17 cellular contexts compared by ENCODE assay signal in genomic region chr5:52999357-52999949, GRCh38. TPM values are rescaled to one million over a fixed set of nuclear protein-coding genes. Genes with fewer than 3 reads are reported as not detected.
DNase-seq lines count a peak whose midpoint lies in the region; ATAC-seq lines count a peak whose summit lies in the region.
"Had no signal": no experiment of that assay in that cellular context is flagged by ENCODE, and none has a peak within 500 bp of the region (broad histone marks: within the 10 kb centered on the region; RNA-seq: fewer than 3 reads in every experiment).

No MANE protein-coding gene starts in this region.

- ATAC-seq in activated CD4-positive, alpha-beta T cell treated with anti-CD3 and anti-CD28 coated beads for 36 hours = peak; percentile 53
- ATAC-seq in HG03342 (IDR thresholded peaks at IDR 0.05; ENCODE audit: unreplicated experiment) = peak; percentile 43
- no peak for ATAC-seq in GM21381 (IDR thresholded peaks at IDR 0.05; ENCODE audit: unreplicated experiment)
- ATAC-seq: esophagus mucosa, mucosa of descending colon had no signal

- H3K27ac Mint-ChIP-seq in activated CD4-positive, alpha-beta T cell treated with anti-CD3 and anti-CD28 coated beads for 36 hours = no peak overlapping the region
- H3K27ac Mint-ChIP-seq: activated naive CD4-positive, alpha-beta T cell treated with anti-CD3 and anti-CD28 coated beads, Interleukin-2, amount 50 U/mL, for 72 hours; H9 had no signal

- H3K4me3 Mint-ChIP-seq in activated CD4-positive, alpha-beta T cell treated with anti-CD3 and anti-CD28 coated beads for 36 hours = no peak overlapping the region
- H3K4me3 Mint-ChIP-seq: H9 had no signal

- no peaks in the 10 kb centered on the region for H3K36me3 Mint-ChIP-seq in activated CD4-positive, alpha-beta T cell treated with anti-CD3 and anti-CD28 coated beads for 36 hours (ENCODE audit: low read depth)

- no peaks in the 10 kb centered on the region for H3K9me3 Mint-ChIP-seq in activated CD4-positive, alpha-beta T cell treated with anti-CD3 and anti-CD28 coated beads for 36 hours (ENCODE audit: low read depth)
- H3K9me3 Mint-ChIP-seq: H9 had no signal

- CTCF ChIA-PET in activated CD4-positive, alpha-beta T cell treated with anti-CD3 and anti-CD28 coated beads for 36 hours (lab: Charles Lee) = interaction anchor here (0.8 kb wide), 1 partner anchor 90 kb away, joined by 3 read pairs; no protein-coding TSS in a partner anchor

- peaks cover 7% of the 10 kb centered on the region for H3K27me3 Mint-ChIP-seq in activated CD4-positive, alpha-beta T cell treated with anti-CD3 and anti-CD28 coated beads for 36 hours

- no peak overlapping the region for H3K4me3 ChIP-seq in skeletal muscle cell (ENCODE audit: low read depth, low read length)
- H3K4me3 ChIP-seq: mucosa of descending colon had no signal

- H3K27ac ChIP-seq in caudate nucleus (ENCODE audit: low read depth, low read length) = peak overlapping the region; percentile 81

- peaks cover 5% of the 10 kb centered on the region for H3K4me1 Mint-ChIP-seq in activated CD4-positive, alpha-beta T cell treated with anti-CD3 and anti-CD28 coated beads for 36 hours
- H3K4me1 Mint-ChIP-seq: H9 had no signal

- intact Hi-C loops in activated CD4-positive, alpha-beta T cell treated with anti-CD3 and anti-CD28 coated beads for 36 hours (cut with DNase I, micrococcal nuclease) = no loop called here

- no peak for DNase-seq in activated CD4-positive, alpha-beta T cell treated with anti-CD3 and anti-CD28 coated beads for 36 hours
- DNase-seq in activated CD4-positive, alpha-beta T cell treated with anti-CD3 and anti-CD28 coated beads, Interleukin-2, amount 50 U/mL, for 1 hour = no peak
- DNase-seq in caudate nucleus (lab: John Stamatoyannopoulos, UW) = no peak
- DNase-seq in skeletal muscle cell (ENCODE audit: low read depth) = peak; percentile 79
- no peak for DNase-seq in DMS53 (lab: John Stamatoyannopoulos, UW)
- no peak for DNase-seq in islet precursor cell
- DNase-seq: H9; mucosa of descending colon; NCI-H1092 treated with DMSO at 0.1 percent for 48 hours; NCI-H510A treated with DMSO at 0.1 percent for 48 hours; posterior cingulate gyrus; stimulated activated CD8-positive, alpha-beta memory T cell treated with anti-CD3 and anti-CD28 coated beads, Interleukin-4, amount 100 ng/mL, for 48 hours; T-helper 9 cell had no signal

- POLR2A ChIA-PET in activated CD4-positive, alpha-beta T cell treated with anti-CD3 and anti-CD28 coated beads for 36 hours (lab: Charles Lee) = no interaction called here

RNA-seq across cellular contexts. Expression of gene ITGA2, which starts 10.3 kb away (rescaled TPM):
- under 1 TPM; 0.61 to 0.71 TPM for total RNA-seq in activated CD4-positive, alpha-beta T cell treated with anti-CD3 and anti-CD28 coated beads for 36 hours
